ENCODE assay signal across 1 cellular context in genomic region chr10:112375721-112376577, GRCh38.
TF ChIP-seq lines count a peak whose summit lies in the region.

No MANE protein-coding gene starts in this region.

TF ChIP-seq in HepG2, 621 proteins besides CTCF, POLR2A, EP300 and RAD21 (continued from another document):
- TF ChIP-seq BRF2 (CRISPR knock-in tag; IDR thresholded peaks at IDR 0.05) (no peak), ZFY (CRISPR knock-in tag; IDR thresholded peaks at IDR 0.05) (0 out of 2 replicates have a peak, but pooled peaks have one; percentile 30), ZNF572 (CRISPR knock-in tag; IDR thresholded peaks at IDR 0.05) (no peak), PAF1 (CRISPR knock-in tag; IDR thresholded peaks at IDR 0.05) (no peak), TFAP4 (IDR thresholded peaks at IDR 0.05; ENCODE audit: borderline replicate concordance, low read depth) (no peak), NR2F2 (IDR thresholded peaks at IDR 0.05; ENCODE audit: borderline replicate concordance, low read depth) (0 out of 2 replicates have a peak, but pooled peaks have one; percentile 28), SOX6 (IDR thresholded peaks at IDR 0.05) (no peak), SOX6 (CRISPR knock-in tag; IDR thresholded peaks at IDR 0.05) (0 out of 2 replicates have a peak, but pooled peaks have one; percentile 7), ARID4A (CRISPR knock-in tag; IDR thresholded peaks at IDR 0.05; ENCODE audit: borderline replicate concordance) (peak; percentile 14; the same call in 1 of the 2 replicates), THYN1 (CRISPR knock-in tag; IDR thresholded peaks at IDR 0.05; ENCODE audit: borderline replicate concordance, low read depth) (no peak), RXRA (CRISPR knock-in tag; IDR thresholded peaks at IDR 0.05) (0 out of 2 replicates have a peak, but pooled peaks have one; percentile 11), ZNF205 (CRISPR knock-in tag; IDR thresholded peaks at IDR 0.05) (no peak), KDM3A (CRISPR knock-in tag; IDR thresholded peaks at IDR 0.05; ENCODE audit: low read depth) (0 out of 2 replicates have a peak, but pooled peaks have one; percentile 38), SIN3A (IDR thresholded peaks at IDR 0.05; ENCODE audit: borderline replicate concordance, low read depth, low read length) (peak; percentile 77; the same call in 1 of the 2 replicates), ZNF510 (CRISPR knock-in tag; IDR thresholded peaks at IDR 0.05; ENCODE audit: low read depth) (0 out of 2 replicates have a peak, but pooled peaks have one; percentile 19), KMT2B (CRISPR knock-in tag; IDR thresholded peaks at IDR 0.05) (peak; percentile 55; the same call in 1 of the 2 replicates), ZNF577 (CRISPR knock-in tag; IDR thresholded peaks at IDR 0.05; ENCODE audit: borderline replicate concordance, low read depth) (0 out of 2 replicates have a peak, but pooled peaks have one; percentile 32), ZNF362 (CRISPR knock-in tag; IDR thresholded peaks at IDR 0.05; ENCODE audit: borderline replicate concordance) (peak; percentile 86), ATAD3A (CRISPR knock-in tag; IDR thresholded peaks at IDR 0.05) (no peak), FIP1L1 (IDR thresholded peaks at IDR 0.05; ENCODE audit: borderline replicate concordance, insufficient read depth, low read depth, low read length) (0 out of 2 replicates have a peak, but pooled peaks have one; percentile 63), KDM2A (CRISPR knock-in tag; IDR thresholded peaks at IDR 0.05; ENCODE audit: borderline replicate concordance, low read depth) (peak; percentile 34; the same call in 1 of the 2 replicates), TARDBP (CRISPR knock-in tag; IDR thresholded peaks at IDR 0.05) (no peak), NR2F6 (IDR thresholded peaks at IDR 0.05) (no peak), NR2F6 (CRISPR knock-in tag; IDR thresholded peaks at IDR 0.05) (0 out of 2 replicates have a peak, but pooled peaks have one; percentile 33), ZGPAT (CRISPR knock-in tag; IDR thresholded peaks at IDR 0.05) (peak; percentile 19; the same call in 1 of the 2 replicates), MTA1 (CRISPR knock-in tag; IDR thresholded peaks at IDR 0.05; ENCODE audit: borderline replicate concordance) (0 out of 2 replicates have a peak, but pooled peaks have one; percentile 40), CBX5 (CRISPR knock-in tag; IDR thresholded peaks at IDR 0.05; ENCODE audit: borderline replicate concordance) (peak; percentile 30)
TF ChIP-seq in HepG2: peak in this region for 68.
